ENCODE assay signal across 9 cellular contexts in genomic region chr11:12157241-12157661, GRCh38. TPM values are rescaled to one million over a fixed set of nuclear protein-coding genes. Genes with fewer than 3 reads are reported as not detected.
DNase-seq lines count a peak whose midpoint lies in the region; ATAC-seq and TF ChIP-seq lines count a peak whose summit lies in the region.
"Had no signal": no experiment of that assay in that cellular context is flagged by ENCODE, and none has a peak within 500 bp of the region (broad histone marks: within the 10 kb centered on the region; RNA-seq: fewer than 3 reads in every experiment).

No MANE protein-coding gene starts in this region.

- H3K9me3 Mint-ChIP-seq in activated T-cell treated with anti-CD3 and anti-CD28 coated beads, Interleukin-2, amount 50 U/mL, for 4 hours: no peaks in the 10 kb centered on the region
- H3K9me3 Mint-ChIP-seq in activated CD4-positive, alpha-beta memory T cell treated with anti-CD3 and anti-CD28 coated beads for 36 hours: no peaks in the 10 kb centered on the region

- peak overlapping the region; percentile 21 for H3K27ac ChIP-seq in right cardiac atrium (ENCODE audit: low read length)
- peak overlapping the region in 3 of 4 donors; percentile 52 to 76 (median 70) for H3K27ac ChIP-seq in upper lobe of left lung

- no peaks in the 10 kb centered on the region for H3K27me3 Mint-ChIP-seq in activated T-cell treated with anti-CD3 and anti-CD28 coated beads, Interleukin-2, amount 50 U/mL, for 4 hours (ENCODE audit: low read depth)
- H3K27me3 Mint-ChIP-seq in activated CD4-positive, alpha-beta memory T cell treated with anti-CD3 and anti-CD28 coated beads for 36 hours: no peaks in the 10 kb centered on the region

- H3K4me3 Mint-ChIP-seq in activated T-cell treated with anti-CD3 and anti-CD28 coated beads, Interleukin-2, amount 50 U/mL, for 4 hours: no peak overlapping the region
- no peak overlapping the region for H3K4me3 Mint-ChIP-seq in activated CD4-positive, alpha-beta memory T cell treated with anti-CD3 and anti-CD28 coated beads for 36 hours

- DNase-seq in activated T-cell treated with anti-CD3 and anti-CD28 coated beads, Interleukin-2, amount 50 U/mL, for 4 hours: no peak
- no peak for DNase-seq in activated T-cell treated with anti-CD3 and anti-CD28 coated beads, Interleukin-2, amount 50 U/mL, for 1 hour
- peak; percentile 34 for DNase-seq in activated CD4-positive, alpha-beta memory T cell treated with anti-CD3 and anti-CD28 coated beads for 36 hours
- DNase-seq in right cardiac atrium (no peak), upper lobe of left lung (no peak), NCI-H526 (lab: John Stamatoyannopoulos, UW) (no peak), activated gamma-delta T cell (lab: John Stamatoyannopoulos, UW) (no peak)
- DNase-seq: kidney had no signal

- no peaks in the 10 kb centered on the region for H3K36me3 Mint-ChIP-seq in activated T-cell treated with anti-CD3 and anti-CD28 coated beads, Interleukin-2, amount 50 U/mL, for 4 hours (ENCODE audit: insufficient read depth)
- peaks cover 18% of the 10 kb centered on the region for H3K36me3 Mint-ChIP-seq in activated CD4-positive, alpha-beta memory T cell treated with anti-CD3 and anti-CD28 coated beads for 36 hours

- no peak for TF ChIP-seq POLR2A in upper lobe of left lung (IDR thresholded peaks at IDR 0.05)

- ATAC-seq in activated T-cell treated with anti-CD3 and anti-CD28 coated beads, Interleukin-2, amount 50 U/mL, for 4 hours: peak; percentile 75 to 80
- ATAC-seq in right cardiac atrium: peak in 1 of 2 donors; percentile 11
- peak in 1 of 2 donors; percentile 18 for ATAC-seq in upper lobe of left lung (ENCODE audit: low FRiP score in 2 of 2)
- no peak for ATAC-seq in HG02938 (IDR thresholded peaks at IDR 0.05; ENCODE audit: unreplicated experiment)

- peak overlapping the region; percentile 89 for H3K27ac Mint-ChIP-seq in activated CD4-positive, alpha-beta memory T cell treated with anti-CD3 and anti-CD28 coated beads for 36 hours

- POLR2A ChIA-PET in activated CD4-positive, alpha-beta memory T cell treated with anti-CD3 and anti-CD28 coated beads for 36 hours (lab: Charles Lee): interaction anchor here (1.0 to 1.3 kb wide), 7 partner anchors 9 to 66 kb away, joined by 3 to 5 read pairs (median 3); partner anchors contain the start of gene MICAL2

- CTCF ChIA-PET in activated CD4-positive, alpha-beta memory T cell treated with anti-CD3 and anti-CD28 coated beads for 36 hours (lab: Charles Lee): interaction anchor here (0.8 to 2.2 kb wide), 7 partner anchors 25 to 204 kb away, joined by 3 to 13 read pairs (median 4); no protein-coding TSS in a partner anchor

- peaks cover 27% of the 10 kb centered on the region for H3K4me1 ChIP-seq in right cardiac atrium (ENCODE audit: control insufficient read depth, insufficient read depth, low read length)
- peaks cover 31 to 51% (median 45%) of the 10 kb centered on the region in 4 donors for H3K4me1 ChIP-seq in upper lobe of left lung

- no peak for TF ChIP-seq EP300 in upper lobe of left lung (IDR thresholded peaks at IDR 0.05)

- peaks cover 37% of the 10 kb centered on the region for H3K4me1 Mint-ChIP-seq in activated T-cell treated with anti-CD3 and anti-CD28 coated beads, Interleukin-2, amount 50 U/mL, for 4 hours (ENCODE audit: low read depth)
- peaks cover 62% of the 10 kb centered on the region for H3K4me1 Mint-ChIP-seq in activated CD4-positive, alpha-beta memory T cell treated with anti-CD3 and anti-CD28 coated beads for 36 hours (ENCODE audit: low read depth)

- 60% methylated on average over 1 of the region's 1 CpG for WGBS in right cardiac atrium
- 54 to 57% methylated on average over 1 of the region's 1 CpG for WGBS in upper lobe of left lung, 2 donors

- TF ChIP-seq CTCF in upper lobe of left lung (IDR thresholded peaks at IDR 0.05): no peak

- no peak overlapping the region for H3K4me3 ChIP-seq in right cardiac atrium (ENCODE audit: low read length)
- H3K4me3 ChIP-seq in upper lobe of left lung: no peak overlapping the region

- H3K27me3 ChIP-seq in right cardiac atrium (ENCODE audit: control insufficient read depth, insufficient read depth) (no peaks in the 10 kb centered on the region), upper lobe of left lung (no peaks in the 10 kb centered on the region)

- peaks cover 2 to 10% (median 6%) of the 10 kb centered on the region in 4 donors for H3K36me3 ChIP-seq in upper lobe of left lung

- intact Hi-C loops in activated CD4-positive, alpha-beta memory T cell treated with anti-CD3 and anti-CD28 coated beads for 36 hours (cut with micrococcal nuclease): loop anchor here (1.0 to 10.0 kb wide), 4 partner anchors 8 to 312 kb away; partner anchors contain the start of gene USP47
- intact Hi-C loops in right cardiac atrium (cut with DNase I): no loop called here

- no peaks in the 10 kb centered on the region for H3K9me3 ChIP-seq in right cardiac atrium (ENCODE audit: control insufficient read depth, low read length)
- no peaks in the 10 kb centered on the region for H3K9me3 ChIP-seq in upper lobe of left lung

RNA-seq across cellular contexts. Expression of gene MICAL2, which starts 46.9 kb away (rescaled TPM):
- 100 to 1,000 TPM in 1 of 3 donors, 10 to 100 TPM in 2; 70.3 to 118 (median 71.4) TPM for total RNA-seq in activated T-cell treated with anti-CD3 and anti-CD28 coated beads, Interleukin-2, amount 50 U/mL, for 4 hours
- total RNA-seq in activated CD4-positive, alpha-beta memory T cell treated with anti-CD3 and anti-CD28 coated beads for 36 hours: 100 to 1,000 TPM; 213 to 220 TPM
- total RNA-seq in right cardiac atrium (100 to 1,000 TPM in 1 of 4 donors, 10 to 100 TPM in 3; 92.1 to 115 (median 95.1) TPM), upper lobe of left lung (100 to 1,000 TPM; 138 to 327 (median 175) TPM)
- 62.9 TPM for polyA plus RNA-seq in right cardiac atrium
